In genomic region chr5:175814676-175815075, GRCh38 we compare ENCODE assay signal across 13 cellular contexts. TPM values are rescaled to one million over a fixed set of nuclear protein-coding genes. Genes with fewer than 3 reads are reported as not detected.
DNase-seq lines count a peak whose midpoint lies in the region; ATAC-seq, FAIRE-seq and TF ChIP-seq lines count a peak whose summit lies in the region.
"Had no signal": no experiment of that assay in that cellular context is flagged by ENCODE, and none has a peak within 500 bp of the region (broad histone marks: within the 10 kb centered on the region; RNA-seq: fewer than 3 reads in every experiment).

No MANE protein-coding gene starts in this region.

- peaks cover 5% of the 10 kb centered on the region for H3K9me3 Mint-ChIP-seq in astrocyte (ENCODE audit: unreplicated experiment)
- H3K9me3 Mint-ChIP-seq in GM23338, result no peaks in the 10 kb centered on the region; the same call in 2 of the 3 replicates
- no peaks in the 10 kb centered on the region for H3K9me3 Mint-ChIP-seq in activated CD4-positive, alpha-beta T cell treated with anti-CD3 and anti-CD28 coated beads, Interleukin-2, amount 10 ng/mL, durations not matched to agents 24 days and 14 days
- H3K9me3 Mint-ChIP-seq in activated naive CD4-positive, alpha-beta T cell treated with anti-CD3 and anti-CD28 coated beads, Interleukin-2, amount 50 U/mL, for 72 hours, result no peaks in the 10 kb centered on the region
- H3K9me3 Mint-ChIP-seq: central memory CD8-positive, alpha-beta T cell had no signal

- H4K20me1 ChIP-seq in astrocyte (ENCODE audit: insufficient read depth, low read length), result no peaks in the 10 kb centered on the region
- H4K20me1 ChIP-seq in GM23338 (replicated peaks; ENCODE audit: insufficient read depth), result peaks cover 3% of the 10 kb centered on the region; the same call in 1 of the 2 replicates

- H3K4me3 Mint-ChIP-seq in astrocyte (ENCODE audit: unreplicated experiment) (no peak overlapping the region), GM23338 (no peak overlapping the region)
- no peak overlapping the region for H3K4me3 Mint-ChIP-seq in activated CD4-positive, alpha-beta T cell treated with anti-CD3 and anti-CD28 coated beads, Interleukin-2, amount 10 ng/mL, durations not matched to agents 24 days and 14 days
- H3K4me3 Mint-ChIP-seq: central memory CD8-positive, alpha-beta T cell; naive B cell had no signal

- H3K9me2 ChIP-seq in GM23338 (ENCODE audit: insufficient read depth), result no peaks in the 10 kb centered on the region

- H3K4me1 ChIP-seq in astrocyte (ENCODE audit: insufficient read depth, low read length) (peaks cover 17% of the 10 kb centered on the region), GM23338 (ENCODE audit: insufficient read depth) (peaks cover under 1% of the 10 kb centered on the region; the same call in 1 of the 2 replicates)

- no peaks in the 10 kb centered on the region for H3K36me3 ChIP-seq in astrocyte (ENCODE audit: insufficient read depth, low read length)
- H3K36me3 ChIP-seq in GM23338 (ENCODE audit: insufficient read depth), result no peaks in the 10 kb centered on the region

- ATAC-seq in GM23338, result no peak
- no peak for ATAC-seq in HG02759 (IDR thresholded peaks at IDR 0.05; ENCODE audit: unreplicated experiment)
- no peak for ATAC-seq in activated naive CD4-positive, alpha-beta T cell treated with anti-CD3 and anti-CD28 coated beads, Interleukin-2, amount 50 U/mL, for 72 hours

- peak; percentile 20 for DNase-seq in AG09319 (ENCODE audit: extremely low read depth, low read depth)
- peak; percentile 86 for DNase-seq in HTR-8/SVneo (ENCODE audit: insufficient read length, low spot score)
- peak; percentile 67 for DNase-seq in astrocyte (ENCODE audit: low read depth)
- DNase-seq in iris pigment epithelial cell (ENCODE audit: low read depth), result peak; percentile 72
- no peak for DNase-seq in GM23338 (ENCODE audit: low spot score)
- no peak for DNase-seq in activated CD4-positive, alpha-beta T cell treated with anti-CD3 and anti-CD28 coated beads, Interleukin-2, amount 10 ng/mL, durations not matched to agents 24 days and 14 days
- DNase-seq in activated naive CD4-positive, alpha-beta T cell treated with anti-CD3 and anti-CD28 coated beads, Interleukin-2, amount 50 U/mL, for 72 hours (ENCODE audit: low spot score in 2 of 2), result no peak
- DNase-seq: H7, naive B cell, NCI-H345 had no signal

- H3K27me3 Mint-ChIP-seq in astrocyte (ENCODE audit: low read depth, unreplicated experiment) (peaks cover 21% of the 10 kb centered on the region), GM23338 (ENCODE audit: insufficient read depth, low read depth, poor library complexity) (peaks cover 11% of the 10 kb centered on the region)
- H3K27me3 Mint-ChIP-seq in activated CD4-positive, alpha-beta T cell treated with anti-CD3 and anti-CD28 coated beads, Interleukin-2, amount 10 ng/mL, durations not matched to agents 24 days and 14 days, result peaks cover under 1% of the 10 kb centered on the region

- H3K4me2 ChIP-seq in astrocyte (ENCODE audit: low read length) (peak overlapping the region; percentile 72), GM23338 (no peak overlapping the region)

- peak overlapping the region; percentile 10 for H3K9ac ChIP-seq in astrocyte (ENCODE audit: low read length)

- no peaks in the 10 kb centered on the region for H3K79me2 ChIP-seq in astrocyte (ENCODE audit: insufficient read depth, low read length)
- no peaks in the 10 kb centered on the region for H3K79me2 ChIP-seq in GM23338 (replicated peaks; ENCODE audit: insufficient read depth)

- no peaks in the 10 kb centered on the region for H3K9me3 ChIP-seq in astrocyte (ENCODE audit: insufficient read depth, low read depth, low read length)

- H3K27ac ChIP-seq in astrocyte (ENCODE audit: low read depth, low read length) (no peak overlapping the region), GM23338 (ENCODE audit: low read depth) (no peak overlapping the region)

- intact Hi-C loops in activated CD4-positive, alpha-beta T cell treated with anti-CD3 and anti-CD28 coated beads, Interleukin-2, amount 10 ng/mL, durations not matched to agents 24 days and 14 days (cut with micrococcal nuclease), result no loop called here

- no peak for TF ChIP-seq CTCF in AG09319 (IDR thresholded peaks at IDR 0.05; ENCODE audit: low read depth, low read length)
- TF ChIP-seq CTCF in astrocyte (IDR thresholded peaks at IDR 0.05; ENCODE audit: insufficient read depth, low read depth, low read length), result no peak
- TF ChIP-seq CTCF in GM23338 (conservative IDR thresholded peaks at IDR 0.05; ENCODE audit: low read depth in 2 of 2), result no peak

- H3K27me3 ChIP-seq in astrocyte (ENCODE audit: insufficient read depth, low read length) (no peaks in the 10 kb centered on the region), GM23338 (ENCODE audit: insufficient read depth) (no peaks in the 10 kb centered on the region)

- no peak overlapping the region for H3K27ac Mint-ChIP-seq in astrocyte (ENCODE audit: unreplicated experiment)
- H3K27ac Mint-ChIP-seq in GM23338, result no peak overlapping the region
- H3K27ac Mint-ChIP-seq in activated CD4-positive, alpha-beta T cell treated with anti-CD3 and anti-CD28 coated beads, Interleukin-2, amount 10 ng/mL, durations not matched to agents 24 days and 14 days, result no peak overlapping the region
- H3K27ac Mint-ChIP-seq in activated naive CD4-positive, alpha-beta T cell treated with anti-CD3 and anti-CD28 coated beads, Interleukin-2, amount 50 U/mL, for 72 hours, result no peak overlapping the region
- H3K27ac Mint-ChIP-seq: naive B cell had no signal

- peaks cover 10% of the 10 kb centered on the region for H3K4me1 Mint-ChIP-seq in astrocyte (ENCODE audit: low read depth, unreplicated experiment)
- H3K4me1 Mint-ChIP-seq in GM23338, result peaks cover 4% of the 10 kb centered on the region; the same call in 2 of the 3 replicates
- no peaks in the 10 kb centered on the region for H3K4me1 Mint-ChIP-seq in activated CD4-positive, alpha-beta T cell treated with anti-CD3 and anti-CD28 coated beads, Interleukin-2, amount 10 ng/mL, durations not matched to agents 24 days and 14 days
- H3K4me1 Mint-ChIP-seq: central memory CD8-positive, alpha-beta T cell; naive B cell had no signal

- no peaks in the 10 kb centered on the region for H3F3A ChIP-seq in GM23338 (replicated peaks; ENCODE audit: low read depth)

- no peak overlapping the region for H3K4me3 ChIP-seq in astrocyte (ENCODE audit: insufficient read depth, low read depth, low read length)
- no peak overlapping the region for H3K4me3 ChIP-seq in GM23338

- H3K36me3 Mint-ChIP-seq in astrocyte (ENCODE audit: low read depth, unreplicated experiment) (no peaks in the 10 kb centered on the region), GM23338 (ENCODE audit: low read depth) (no peaks in the 10 kb centered on the region)
- H3K36me3 Mint-ChIP-seq in activated CD4-positive, alpha-beta T cell treated with anti-CD3 and anti-CD28 coated beads, Interleukin-2, amount 10 ng/mL, durations not matched to agents 24 days and 14 days (ENCODE audit: low read depth), result no peaks in the 10 kb centered on the region
- no peaks in the 10 kb centered on the region for H3K36me3 Mint-ChIP-seq in activated naive CD4-positive, alpha-beta T cell treated with anti-CD3 and anti-CD28 coated beads, Interleukin-2, amount 50 U/mL, for 72 hours
- H3K36me3 Mint-ChIP-seq: naive B cell had no signal

- peak; percentile 77 for FAIRE-seq in HTR-8/SVneo (lab: Jason Lieb, UNC)
- FAIRE-seq in astrocyte (lab: Jason Lieb, UNC), result no peak

- H2AFZ ChIP-seq in astrocyte (ENCODE audit: low read depth, low read length) (peak overlapping the region; percentile 49), GM23338 (no peak overlapping the region)

RNA-seq across cellular contexts. Expression of gene CPLX2, which starts 56.7 kb away (rescaled TPM):
- 0.05 TPM in 1 of 2 replicates, not detected in the other for total RNA-seq in astrocyte
- total RNA-seq in GM23338 (2014; rRNA removed; shearing (Covaris generic)), result 0.45 and 0.66 TPM in 2 replicates
- polyA plus RNA-seq in GM23338 (2016; fragmentation: Nextera tagmentation; extraction: Ambion mirVana), result 2.1 and 2.3 TPM in 2 replicates
- total RNA-seq in activated CD4-positive, alpha-beta T cell treated with anti-CD3 and anti-CD28 coated beads, Interleukin-2, amount 10 ng/mL, durations not matched to agents 24 days and 14 days, result not detected in 2 replicates
- not detected for total RNA-seq in activated naive CD4-positive, alpha-beta T cell treated with anti-CD3 and anti-CD28 coated beads, Interleukin-2, amount 50 U/mL, for 72 hours
- total RNA-seq: T-helper 1 cell treated with Interleukin-12 subunit alpha and Interleukin-12 subunit beta and Interleukin-4 antibody, amounts not matched to agents 30 ng/mL and 1 ng/mL, for 36 hours had no signal

Comparison
In these comparisons a context has a peak if more than half of its experiments do, and no peak if none do; other contexts are left out.
1. DNase-seq: peak in AG09319 (single experiment), HTR-8/SVneo (single experiment), astrocyte (single experiment) and iris pigment epithelial cell (single experiment); none in GM23338 (single experiment), activated CD4-positive, alpha-beta T cell treated with anti-CD3 and anti-CD28 coated beads, Interleukin-2, amount 10 ng/mL, durations not matched to agents 24 days and 14 days (single experiment) and activated naive CD4-positive, alpha-beta T cell treated with anti-CD3 and anti-CD28 coated beads, Interleukin-2, amount 50 U/mL, for 72 hours (0 of 2).